12 cellular contexts compared by ENCODE assay signal in genomic region chr20:56925696-56926101, GRCh38.
DNase-seq lines count a peak whose midpoint lies in the region; ATAC-seq and TF ChIP-seq lines count a peak whose summit lies in the region.
"Had no signal": no experiment of that assay in that cellular context is flagged by ENCODE, and none has a peak within 500 bp of the region (broad histone marks: within the 10 kb centered on the region; RNA-seq: fewer than 3 reads in every experiment).

No MANE protein-coding gene starts in this region.

- H2AK5ac ChIP-seq in mesendoderm (ENCODE audit: low read length) = no peak overlapping the region

- no peak overlapping the region for H2BK120ac ChIP-seq in mesendoderm (ENCODE audit: low read depth, low read length)

- ATAC-seq in left cardiac atrium = no peak
- no peak for ATAC-seq in HG02973 (IDR thresholded peaks at IDR 0.05; ENCODE audit: unreplicated experiment)
- ATAC-seq in GM19463 (IDR thresholded peaks at IDR 0.05; ENCODE audit: unreplicated experiment) = no peak

- peak overlapping the region; percentile 61 for H3K56ac ChIP-seq in mesendoderm (ENCODE audit: low read length)

- H3K4me1 ChIP-seq in left ventricle myocardium inferior = peaks cover 17% of the 10 kb centered on the region
- peaks cover 4% of the 10 kb centered on the region for H3K4me1 ChIP-seq in mesendoderm (ENCODE audit: control insufficient read depth, low read depth, low read length)
- peaks cover 16% of the 10 kb centered on the region for H3K4me1 ChIP-seq in vagina

- no peak overlapping the region for H3K18ac ChIP-seq in mesendoderm (ENCODE audit: low read length)

- TF ChIP-seq CTCF in left ventricle myocardium inferior (IDR thresholded peaks at IDR 0.05; ENCODE audit: borderline replicate concordance) (no peak), vagina (IDR thresholded peaks at IDR 0.05) (no peak)

- H3K4me2 ChIP-seq in mesendoderm (ENCODE audit: low read length) = peak overlapping the region; percentile 71
- H3K4me2 ChIP-seq: BLaER1 had no signal

- H3K23ac ChIP-seq in mesendoderm (ENCODE audit: low read length) = no peak overlapping the region

- H2BK15ac ChIP-seq in mesendoderm (replicated peaks; ENCODE audit: low read depth) = no peak overlapping the region

- no peak for DNase-seq in left ventricle myocardium inferior
- no peak for DNase-seq in left cardiac atrium
- peak; percentile 41 for DNase-seq in cerebellum (ENCODE audit: low spot score)
- DNase-seq in mesendoderm = no peak
- no peak for DNase-seq in vagina (ENCODE audit: extremely low spot score in 2 of 2)
- no peak for DNase-seq in NCI-H1092 (lab: John Stamatoyannopoulos, UW)
- DNase-seq: activated CD8-positive, alpha-beta memory T cell treated with anti-CD3 and anti-CD28 coated beads, Interleukin-2, amount 50 U/mL, for 4 hours; aorta; HCEC 1CT had no signal

- H3K79me1 ChIP-seq in mesendoderm (ENCODE audit: low read length) = no peaks in the 10 kb centered on the region

- no peak for TF ChIP-seq POLR2A in vagina (IDR thresholded peaks at IDR 0.05)

- intact Hi-C loops in left ventricle myocardium inferior (cut with micrococcal nuclease) = no loop called here
- intact Hi-C loops in left cardiac atrium (cut with DNase I) = no loop called here
- intact Hi-C loops in vagina (cut with DNase I) = no loop called here

- H3K79me2 ChIP-seq in mesendoderm (ENCODE audit: control insufficient read depth, insufficient read depth, low read length) = no peaks in the 10 kb centered on the region

- H4K5ac ChIP-seq in mesendoderm (ENCODE audit: low read length) = no peak overlapping the region

- peak overlapping the region; percentile 55 for H3K4me3 ChIP-seq in left ventricle myocardium inferior
- no peak overlapping the region for H3K4me3 ChIP-seq in mesendoderm (ENCODE audit: low read length)
- peak overlapping the region; percentile 37 to 44 for H3K4me3 ChIP-seq in vagina
- H3K4me3 ChIP-seq: BLaER1 had no signal

- H3K9me3 ChIP-seq in left ventricle myocardium inferior (replicated peaks) (no peaks in the 10 kb centered on the region), vagina (no peaks in the 10 kb centered on the region)

- no peak overlapping the region for H2BK5ac ChIP-seq in mesendoderm (ENCODE audit: low read length)

- WGBS in mesendoderm (ENCODE audit: extremely low coverage, insufficient coverage, low lambda C conversion rate) = no CpG with 5 or more reads among the region's 28 CpGs

- H3K4ac ChIP-seq in mesendoderm (ENCODE audit: low read depth, low read length) = no peak overlapping the region

- peak overlapping the region; percentile 25 for H3K9ac ChIP-seq in mesendoderm (ENCODE audit: low read length)
- H3K9ac ChIP-seq: BLaER1 had no signal

- H3K27me3 ChIP-seq in left ventricle myocardium inferior (ENCODE audit: low read depth) (peaks cover 100% of the 10 kb centered on the region), mesendoderm (ENCODE audit: insufficient read depth, low read length, poor library complexity) (peaks cover 13% of the 10 kb centered on the region), vagina (no peaks in the 10 kb centered on the region)

- H4K8ac ChIP-seq in mesendoderm (ENCODE audit: low read depth, low read length) = no peak overlapping the region

- H3K27ac ChIP-seq in left ventricle myocardium inferior (replicated peaks) (no peak overlapping the region), mesendoderm (ENCODE audit: low read depth, low read length) (peak overlapping the region; percentile 27), vagina (no peak overlapping the region)
- H3K27ac ChIP-seq: BLaER1 had no signal

- no peaks in the 10 kb centered on the region for H3K36me3 ChIP-seq in left ventricle myocardium inferior
- H3K36me3 ChIP-seq in mesendoderm (ENCODE audit: control insufficient read depth, insufficient read depth, low read length) = no peaks in the 10 kb centered on the region
- H3K36me3 ChIP-seq in vagina = no peaks in the 10 kb centered on the region
- H3K36me3 ChIP-seq: BLaER1 had no signal
